Comparison of ENCODE assay signal across 24 cellular contexts in the genomic region with DNA sequence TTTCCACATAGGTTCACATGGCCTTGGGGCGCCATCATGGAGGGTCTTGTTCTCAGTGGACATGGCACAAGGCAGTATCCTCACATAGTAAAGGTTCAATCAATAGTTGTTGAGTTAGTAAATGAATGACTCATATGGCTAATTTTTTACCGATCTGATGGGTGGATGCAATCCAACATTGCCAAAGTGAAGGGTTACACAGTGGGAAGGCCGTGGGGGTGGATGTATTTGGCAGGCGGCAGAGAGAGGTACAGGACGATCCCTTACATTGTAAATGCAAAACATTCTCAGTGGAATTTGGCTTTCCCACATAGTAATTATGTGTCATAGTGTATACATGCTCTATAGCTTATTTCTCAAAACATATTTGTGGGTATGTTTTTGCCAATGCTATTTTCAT. TPM values are rescaled to one million over a fixed set of nuclear protein-coding genes. Genes with fewer than 3 reads are reported as not detected.
DNase-seq lines count a peak whose midpoint lies in the region; ATAC-seq and TF ChIP-seq lines count a peak whose summit lies in the region.
"Had no signal": no experiment of that assay in that cellular context is flagged by ENCODE, and none has a peak within 500 bp of the region (broad histone marks: within the 10 kb centered on the region; RNA-seq: fewer than 3 reads in every experiment).

No MANE protein-coding gene starts in this region.

- H2AFZ ChIP-seq in GM23248: no peak overlapping the region
- H2AFZ ChIP-seq: hepatocyte, neural progenitor cell had no signal

- H3K9me3 Mint-ChIP-seq in activated CD4-positive, alpha-beta T cell treated with anti-CD3 and anti-CD28 coated beads, Interleukin-2, amount 10 ng/mL, durations not matched to agents 7 days and 5 days: no peaks in the 10 kb centered on the region
- H3K9me3 Mint-ChIP-seq: CD4-positive, alpha-beta T cell; neural progenitor cell; stimulated activated naive B cell treated with anti-CD40 and anti-IgM and Interleukin-4, amounts not matched to agents 10 μg/mL and 1 μg/mL and 100 μg/mL, for 72 hours had no signal

- TF ChIP-seq CTCF in astrocyte of the cerebellum (IDR thresholded peaks at IDR 0.05; ENCODE audit: low read depth, low read length, missing control alignments): no peak
- no peak for TF ChIP-seq CTCF in fibroblast of pulmonary artery (IDR thresholded peaks at IDR 0.05; ENCODE audit: low read length, missing control alignments)

- H3K9ac ChIP-seq in GM23248: no peak overlapping the region
- H3K9ac ChIP-seq: neural progenitor cell had no signal

- peaks cover 9% of the 10 kb centered on the region for H3K27me3 Mint-ChIP-seq in activated CD4-positive, alpha-beta T cell treated with anti-CD3 and anti-CD28 coated beads, Interleukin-2, amount 10 ng/mL, durations not matched to agents 7 days and 5 days
- H3K27me3 Mint-ChIP-seq: CD4-positive, alpha-beta T cell had no signal

- DNase-seq in GM23248 (peak; percentile 26), astrocyte of the cerebellum (ENCODE audit: low read depth) (peak; percentile 72), fibroblast of pulmonary artery (ENCODE audit: low read depth) (peak; percentile 30), skeletal muscle cell (ENCODE audit: low read depth) (peak; percentile 93), NCI-H1694 (lab: John Stamatoyannopoulos, UW) (no peak), KBM-7 (no peak)
- DNase-seq in activated CD4-positive, alpha-beta T cell treated with anti-CD3 and anti-CD28 coated beads, Interleukin-2, amount 10 ng/mL, durations not matched to agents 7 days and 5 days: no peak
- DNase-seq: activated CD4-positive, alpha-beta T cell treated with anti-CD3 and anti-CD28 coated beads, Interleukin-2, amount 50 U/mL, for 1 hour; activated CD8-positive, alpha-beta memory T cell treated with anti-CD3 and anti-CD28 coated beads, Interleukin-2, amount 50 U/mL, for 4 hours; activated effector memory CD4-positive, alpha-beta T cell treated with Interleukin-2 at 50 U/mL for 16 hours; activated naive CD8-positive, alpha-beta T cell treated with anti-CD3 and anti-CD28 coated beads, Interleukin-2, amount 10 ng/mL, durations not matched to agents 7 days and 5 days; CD4-positive, alpha-beta T cell; NCI-H146; NCI-H524 treated with DMSO at 0.1 percent for 48 hours; small intestine; stimulated activated CD4-positive, alpha-beta T cell treated with anti-CD3 and anti-CD28 coated beads, Interleukin-2, amount 100 ng/mL, for 48 hours; stimulated activated naive B cell treated with anti-CD40 and anti-IgM and Interleukin-4, amounts not matched to agents 10 μg/mL and 1 μg/mL and 100 μg/mL, for 72 hours; WERI-Rb-1 had no signal

- H3K27ac Mint-ChIP-seq in activated CD4-positive, alpha-beta T cell treated with anti-CD3 and anti-CD28 coated beads, Interleukin-2, amount 10 ng/mL, durations not matched to agents 7 days and 5 days: no peak overlapping the region
- H3K27ac Mint-ChIP-seq: activated naive CD8-positive, alpha-beta T cell treated with anti-CD3 and anti-CD28 coated beads, Interleukin-2, amount 10 ng/mL, durations not matched to agents 7 days and 5 days; CD4-positive, alpha-beta T cell; neural progenitor cell; stimulated activated naive B cell treated with anti-CD40 and anti-IgM and Interleukin-4, amounts not matched to agents 10 μg/mL and 1 μg/mL and 100 μg/mL, for 72 hours had no signal

- H3K4me3 Mint-ChIP-seq in activated CD4-positive, alpha-beta T cell treated with anti-CD3 and anti-CD28 coated beads, Interleukin-2, amount 10 ng/mL, durations not matched to agents 7 days and 5 days: no peak overlapping the region
- H3K4me3 Mint-ChIP-seq: activated naive CD8-positive, alpha-beta T cell treated with anti-CD3 and anti-CD28 coated beads, Interleukin-2, amount 10 ng/mL, durations not matched to agents 7 days and 5 days; CD4-positive, alpha-beta T cell; neural progenitor cell; stimulated activated naive B cell treated with anti-CD40 and anti-IgM and Interleukin-4, amounts not matched to agents 10 μg/mL and 1 μg/mL and 100 μg/mL, for 72 hours had no signal

- no peaks in the 10 kb centered on the region for H3K79me2 ChIP-seq in GM23248 (ENCODE audit: insufficient read depth)
- H3K79me2 ChIP-seq: hepatocyte had no signal

- no peak for ATAC-seq in GM19455 (IDR thresholded peaks at IDR 0.05; ENCODE audit: unreplicated experiment)
- ATAC-seq: stimulated activated naive B cell treated with anti-CD40 and anti-IgM and Interleukin-4, amounts not matched to agents 10 μg/mL and 1 μg/mL and 100 μg/mL, for 72 hours had no signal

- CTCF ChIA-PET in activated CD4-positive, alpha-beta T cell treated with anti-CD3 and anti-CD28 coated beads, Interleukin-2, amount 10 ng/mL, durations not matched to agents 7 days and 5 days (lab: Charles Lee): interaction anchor here (0.7 to 0.9 kb wide), 2 partner anchors 21 to 79 kb away, joined by 3 read pairs; a partner anchor contains a TSS

- H3K4me1 Mint-ChIP-seq in activated CD4-positive, alpha-beta T cell treated with anti-CD3 and anti-CD28 coated beads, Interleukin-2, amount 10 ng/mL, durations not matched to agents 7 days and 5 days: peaks cover 2% of the 10 kb centered on the region
- H3K4me1 Mint-ChIP-seq: stimulated activated naive B cell treated with anti-CD40 and anti-IgM and Interleukin-4, amounts not matched to agents 10 μg/mL and 1 μg/mL and 100 μg/mL, for 72 hours had no signal

- in situ Hi-C loops in GM23248 (cut with MboI) (no loop called here), astrocyte of the cerebellum (cut with HindIII; ENCODE audit: low sequenced_read_pairs) (no loop called here), KBM-7 (cut with MboI; ENCODE audit: low pct_unique_long_range_greater_than_20kb, low sequenced_read_pairs) (no loop called here)

- 0 out of 2 replicates have a peak, but pooled peaks cover 5% of the 10 kb centered on the region for H3F3A ChIP-seq in GM23248 (ENCODE audit: insufficient read depth)

- H3K4me2 ChIP-seq in GM23248 (ENCODE audit: unreplicated experiment): no peak overlapping the region
- H3K4me2 ChIP-seq: hepatocyte, neural progenitor cell had no signal

- no peak overlapping the region for H3K4me3 ChIP-seq in GM23248
- no peak overlapping the region for H3K4me3 ChIP-seq in astrocyte of the cerebellum (ENCODE audit: low read depth, low read length)
- H3K4me3 ChIP-seq in fibroblast of pulmonary artery (replicated peaks; ENCODE audit: low read depth, low read length): no peak overlapping the region
- no peak overlapping the region for H3K4me3 ChIP-seq in skeletal muscle cell (ENCODE audit: low read depth, low read length)
- H3K4me3 ChIP-seq: cardiac muscle cell, hepatocyte, neural progenitor cell, prostate gland had no signal

- H3K36me3 ChIP-seq in GM23248 (ENCODE audit: low read depth): no peaks in the 10 kb centered on the region
- H3K36me3 ChIP-seq: cardiac muscle cell, neural progenitor cell, prostate gland, WERI-Rb-1 had no signal

- WGBS in GM23248 (ENCODE audit: low coverage in 1 of 2, low lambda C conversion rate in 2 of 2, missing lambda C conversion rate in 2 of 2), 2 experiments: 46 to 47% methylated on average over 5 of the region's 5 CpGs

- H3K27me3 ChIP-seq in GM23248 (replicated peaks; ENCODE audit: insufficient read depth): no peaks in the 10 kb centered on the region
- H3K27me3 ChIP-seq: cardiac muscle cell, hepatocyte, neural progenitor cell had no signal

- H3K27ac ChIP-seq in GM23248: no peak overlapping the region
- H3K27ac ChIP-seq: cardiac muscle cell, hepatocyte, neural progenitor cell, prostate gland, RWPE1, WERI-Rb-1 had no signal

- H3K9me3 ChIP-seq in GM23248 (ENCODE audit: low read depth): no peaks in the 10 kb centered on the region
- H3K9me3 ChIP-seq: prostate gland had no signal

- H3K4me1 ChIP-seq in GM23248 (ENCODE audit: insufficient read depth): 0 out of 2 replicates have a peak, but pooled peaks cover 4% of the 10 kb centered on the region
- H3K4me1 ChIP-seq: neural progenitor cell, prostate gland had no signal

- no peaks in the 10 kb centered on the region for H4K20me1 ChIP-seq in GM23248 (ENCODE audit: insufficient read depth)

- no peaks in the 10 kb centered on the region for H3K9me2 ChIP-seq in GM23248 (ENCODE audit: insufficient read depth)

- POLR2A ChIA-PET in activated CD4-positive, alpha-beta T cell treated with anti-CD3 and anti-CD28 coated beads, Interleukin-2, amount 10 ng/mL, durations not matched to agents 7 days and 5 days (lab: Charles Lee): no interaction called here

- H3K36me3 Mint-ChIP-seq in activated CD4-positive, alpha-beta T cell treated with anti-CD3 and anti-CD28 coated beads, Interleukin-2, amount 10 ng/mL, durations not matched to agents 7 days and 5 days (ENCODE audit: low read depth): no peaks in the 10 kb centered on the region
- H3K36me3 Mint-ChIP-seq: neural progenitor cell; stimulated activated naive B cell treated with anti-CD40 and anti-IgM and Interleukin-4, amounts not matched to agents 10 μg/mL and 1 μg/mL and 100 μg/mL, for 72 hours had no signal

RNA-seq across cellular contexts. Expression of a gene that starts 21.0 kb away (rescaled TPM):
- total RNA-seq in GM23248 (2014; rRNA removed; shearing (Covaris generic)): 5.7 and 6.8 TPM in 2 replicates
- polyA plus RNA-seq in GM23248 (2016; fragmentation: Nextera tagmentation; extraction: Ambion mirVana): 2.7 and 3.1 TPM in 2 replicates
- 1 to 10 TPM in 1 of 2 experiments, under 1 TPM in 1; 0.57 to 1.2 TPM for total RNA-seq in activated CD4-positive, alpha-beta T cell treated with anti-CD3 and anti-CD28 coated beads, Interleukin-2, amount 10 ng/mL, durations not matched to agents 7 days and 5 days

Comparison
In these comparisons a context has a peak if more than half of its experiments do, and no peak if none do; other contexts are left out.
1. DNase-seq: peak in GM23248 (single experiment), astrocyte of the cerebellum (single experiment), fibroblast of pulmonary artery (single experiment) and skeletal muscle cell (single experiment); none in activated CD4-positive, alpha-beta T cell treated with anti-CD3 and anti-CD28 coated beads, Interleukin-2, amount 10 ng/mL, durations not matched to agents 7 days and 5 days (single experiment), NCI-H1694 (single experiment) and KBM-7 (single experiment).